8 cellular contexts compared by ENCODE assay signal in the genomic region with DNA sequence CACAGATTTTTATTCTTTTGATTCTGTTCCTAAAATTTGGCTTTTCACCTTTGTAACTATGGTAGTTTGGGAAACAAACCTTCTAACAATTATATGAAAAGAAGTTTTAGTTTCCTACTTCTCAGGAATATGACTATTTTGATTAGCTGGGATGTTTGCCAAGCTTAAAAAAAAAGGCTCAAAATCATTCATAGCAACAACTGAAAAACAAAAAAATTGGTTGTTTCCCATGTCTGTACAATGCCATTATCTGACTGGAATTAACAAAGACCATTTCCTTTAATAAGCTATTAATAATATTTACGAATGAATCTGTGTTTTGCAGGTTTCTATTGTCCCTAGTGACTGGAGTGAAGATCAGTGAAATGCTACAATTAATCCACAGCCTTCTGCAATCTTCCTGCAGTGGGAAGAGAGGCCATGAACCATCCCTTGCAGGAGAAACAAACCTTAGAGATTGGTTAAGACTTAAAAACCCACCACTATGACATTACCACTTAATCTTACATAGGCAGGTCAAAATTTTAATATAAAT. TPM values are rescaled to one million over a fixed set of nuclear protein-coding genes. Genes with fewer than 3 reads are reported as not detected.
DNase-seq lines count a peak whose midpoint lies in the region; ATAC-seq, FAIRE-seq and TF ChIP-seq lines count a peak whose summit lies in the region.

No MANE protein-coding gene starts in this region.

- H3K4me2 ChIP-seq in A549 = peak overlapping the region; percentile 79

- ATAC-seq in A549 (no peak), HG03139 (IDR thresholded peaks at IDR 0.05; ENCODE audit: unreplicated experiment) (no peak)

- TF ChIP-seq RAD21 in A549 (conservative IDR thresholded peaks at IDR 0.05 in 1 of 2, IDR thresholded peaks at IDR 0.05 in 1 of 2) = no peak

- no peak for TF ChIP-seq CTCF in A549 (IDR thresholded peaks at IDR 0.05)
- TF ChIP-seq CTCF in astrocyte of the spinal cord (IDR thresholded peaks at IDR 0.05; ENCODE audit: low read depth, low read length) = no peak

- CTCF ChIA-PET in A549 (lab: Yijun Ruan, JAX) = interaction anchor here (0.8 to 2.1 kb wide), 4 partner anchors 18 to 83 kb away, joined by 3 to 12 read pairs (median 4); no protein-coding TSS in a partner anchor

- no peak for FAIRE-seq in A549 (lab: Jason Lieb, UNC)

- POLR2A ChIA-PET in A549 (lab: Yijun Ruan, JAX) = interaction anchor here (2.1 kb wide), 1 partner anchor 33 kb away, joined by 9 read pairs; the partner anchor contains the start of gene H2AZ2

- no peaks in the 10 kb centered on the region for H3K27me3 ChIP-seq in HAP-1 (ENCODE audit: low read depth)

- H3K36me3 ChIP-seq in HAP-1 (replicated peaks) (peaks cover 18% of the 10 kb centered on the region), mesodermal cell (ENCODE audit: control insufficient read depth, insufficient read depth, low read length) (peaks cover 47% of the 10 kb centered on the region)

- no peak for DNase-seq in A549 (ENCODE audit: low read depth in 1 of 2, low spot score in 1 of 2)
- no peak for DNase-seq in HAP-1 (ENCODE audit: low spot score in 2 of 2)
- DNase-seq in astrocyte of the spinal cord (ENCODE audit: low read depth, low spot score) = peak; percentile 33
- no peak for DNase-seq in NCI-H69 (lab: John Stamatoyannopoulos, UW)
- DNase-seq in stimulated activated CD4-positive, alpha-beta T cell treated with anti-CD3 and anti-CD28 coated beads, Interleukin-4, amount 100 ng/mL, for 24 hours = no peak
- no peak for DNase-seq in DMS153 treated with DMSO at 0.1 percent for 48 hours (lab: John Stamatoyannopoulos, UW; ENCODE audit: unreplicated experiment)

- H3K27ac ChIP-seq in A549 (no peak overlapping the region), mesodermal cell (ENCODE audit: low read depth, low read length, severe bottlenecking) (no peak overlapping the region)

- H3K4me1 ChIP-seq in A549 (peaks cover 43% of the 10 kb centered on the region), HAP-1 (peaks cover 23% of the 10 kb centered on the region), mesodermal cell (ENCODE audit: control insufficient read depth, insufficient read depth, low read length, poor library complexity, severe bottlenecking) (peaks cover 17% of the 10 kb centered on the region)

- H3K4me3 ChIP-seq in A549 = peak overlapping the region; percentile 11; the same call in 1 of the 3 replicates
- H3K4me3 ChIP-seq in HAP-1 = peak overlapping the region; percentile 2
- peak overlapping the region; percentile 80 for H3K4me3 ChIP-seq in astrocyte of the spinal cord (ENCODE audit: low read depth, low read length)
- H3K4me3 ChIP-seq in mesodermal cell (ENCODE audit: extremely low read depth, insufficient read depth, low read length, poor library complexity, severe bottlenecking) = peak overlapping the region; percentile 83

- TF ChIP-seq EP300 in A549 (IDR thresholded peaks at IDR 0.05) = no peak

- TF ChIP-seq POLR2A in A549 (IDR thresholded peaks at IDR 0.05; ENCODE audit: low read length) = no peak

- H3K9me3 ChIP-seq in A549 = no peaks in the 10 kb centered on the region
- no peaks in the 10 kb centered on the region for H3K9me3 ChIP-seq in HAP-1
- no peaks in the 10 kb centered on the region for H3K9me3 ChIP-seq in mesodermal cell (ENCODE audit: control insufficient read depth, low read length)

- 51% methylated on average over 1 of the region's 1 CpG for WGBS in A549 (ENCODE audit: missing lambda C conversion rate)
- no CpG with 5 or more reads among the region's 1 CpG for WGBS in mesodermal cell (ENCODE audit: insufficient coverage in 2 of 2), 2 experiments

- in situ Hi-C loops in HAP-1 (cut with MboI; ENCODE audit: low sequenced_read_pairs) (no loop called here), astrocyte of the spinal cord (cut with HindIII; ENCODE audit: low sequenced_read_pairs) (no loop called here)

TF ChIP-seq in A549, 52 proteins besides CTCF, POLR2A, EP300 and RAD21:
- TF ChIP-seq ZSCAN20 (CRISPR knock-in tag; IDR thresholded peaks at IDR 0.05) = no peak
- no peak for TF ChIP-seq ESRRA (IDR thresholded peaks at IDR 0.05; ENCODE audit: borderline replicate concordance, low read length)

RNA-seq across cellular contexts. Expression of gene PURB, which starts 4.2 kb away (rescaled TPM):
- polyA plus RNA-seq in A549 (2011; rRNA removed) (5.7 and 6.4 TPM in 2 replicates), A549 (2017; fragmentation: RNase III; extraction: RNeasy Plus Mini Kit Qiagen cat#74134 plus additional on column Dnase treatment) (10.0 to 11.6 TPM (median 10.4 TPM) in 3 replicates)
- 2.2 and 2.9 TPM in 2 replicates for polyA plus RNA-seq in A549 (2012; cell fraction: cytosol; rRNA removed)
- polyA plus RNA-seq in A549 (2012; cell fraction: nucleus; rRNA removed) = 1.3 and 1.7 TPM in 2 replicates
- 3.5 and 3.6 TPM in 2 replicates for polyA minus RNA-seq in A549 (2011; rRNA and poly(A)+ RNA removed)
- 13.7 TPM for polyA plus RNA-seq in mesodermal cell (2013, experiment 1 of 2)
- polyA plus RNA-seq in mesodermal cell (2013, experiment 2 of 2) = 13.7 TPM

RNA-seq across cellular contexts. Expression of gene H2AZ2, which starts 33.2 kb away (rescaled TPM):
- polyA plus RNA-seq in A549 (2011; rRNA removed) = 239 and 262 TPM in 2 replicates
- 402 and 450 TPM in 2 replicates for polyA plus RNA-seq in A549 (2012; cell fraction: cytosol; rRNA removed)
- polyA plus RNA-seq in A549 (2012; cell fraction: nucleus; rRNA removed) = 123 and 134 TPM in 2 replicates
- 236 to 244 TPM (median 241 TPM) in 3 replicates for polyA plus RNA-seq in A549 (2017; fragmentation: RNase III; extraction: RNeasy Plus Mini Kit Qiagen cat#74134 plus additional on column Dnase treatment)
- polyA minus RNA-seq in A549 (2011; rRNA and poly(A)+ RNA removed) = 117 and 130 TPM in 2 replicates
- polyA plus RNA-seq in mesodermal cell (2013, experiment 1 of 2) = 206 TPM
- polyA plus RNA-seq in mesodermal cell (2013, experiment 2 of 2) = 224 TPM

Comparison
In these comparisons a context has a peak if more than half of its experiments do, and no peak if none do; other contexts are left out.
1. H3K4me3 ChIP-seq: peak in every context shown above with its lines; median percentile 83 in mesodermal cell; 80 in astrocyte of the spinal cord; 11 in A549; 2 in HAP-1.